Comparison of ENCODE assay signal across 8 cellular contexts in genomic region chr1:2587071-2587859, GRCh38. TPM values are rescaled to one million over a fixed set of nuclear protein-coding genes. Genes with fewer than 3 reads are reported as not detected.
DNase-seq lines count a peak whose midpoint lies in the region; ATAC-seq and TF ChIP-seq lines count a peak whose summit lies in the region.

No MANE protein-coding gene starts in this region.

- H3K27me3 ChIP-seq in DND-41 (ENCODE audit: insufficient read depth, low read length, poor library complexity) (no peaks in the 10 kb centered on the region), rectal smooth muscle tissue (ENCODE audit: control insufficient read depth, insufficient read depth, low read length) (no peaks in the 10 kb centered on the region)

- peaks cover 27% of the 10 kb centered on the region for H3K4me1 Mint-ChIP-seq in activated CD8-positive, alpha-beta T cell treated with anti-CD3 and anti-CD28 coated beads, Interleukin-2, amount 10 ng/mL, durations not matched to agents 7 days and 5 days (ENCODE audit: low read depth)

- 0 out of 2 replicates have a peak, but pooled peaks cover 3% of the 10 kb centered on the region for H3K79me2 ChIP-seq in DND-41 (ENCODE audit: insufficient read depth, low read length)

- H3K9me3 Mint-ChIP-seq in activated CD8-positive, alpha-beta T cell treated with anti-CD3 and anti-CD28 coated beads, Interleukin-2, amount 10 ng/mL, durations not matched to agents 7 days and 5 days (ENCODE audit: insufficient read depth): no peaks in the 10 kb centered on the region

- H3K27ac Mint-ChIP-seq in activated CD8-positive, alpha-beta T cell treated with anti-CD3 and anti-CD28 coated beads, Interleukin-2, amount 10 ng/mL, durations not matched to agents 7 days and 5 days: peak overlapping the region; percentile 43

- ATAC-seq in DND-41 (ENCODE audit: insufficient read depth, low read depth): no peak
- peak; percentile 10 for ATAC-seq in HG03064 (IDR thresholded peaks at IDR 0.05; ENCODE audit: low read depth, unreplicated experiment)
- ATAC-seq in activated CD8-positive, alpha-beta T cell treated with anti-CD3 and anti-CD28 coated beads, Interleukin-2, amount 10 ng/mL, durations not matched to agents 7 days and 5 days: peak; percentile 1
- no peak for ATAC-seq in GM21825 (IDR thresholded peaks at IDR 0.05; ENCODE audit: unreplicated experiment)

- POLR2A ChIA-PET in activated CD8-positive, alpha-beta T cell treated with anti-CD3 and anti-CD28 coated beads, Interleukin-2, amount 10 ng/mL, durations not matched to agents 7 days and 5 days (lab: Charles Lee): interaction anchor here (0.6 to 5.1 kb wide), 6 partner anchors 9 to 196 kb away, joined by 3 to 130 read pairs (median 14); partner anchors contain the start of genes MORN1, RER1 and TNFRSF14

- peak overlapping the region; percentile 6; the same call in 1 of the 2 replicates for H3K27ac ChIP-seq in DND-41 (ENCODE audit: low read length)
- peak overlapping the region; percentile 65 for H3K27ac ChIP-seq in rectal smooth muscle tissue (ENCODE audit: low read depth, low read length)

- H3K9ac ChIP-seq in DND-41 (ENCODE audit: low read depth, low read length) (peak overlapping the region; percentile 93), rectal smooth muscle tissue (ENCODE audit: low read length) (no peak overlapping the region)

- H3K36me3 ChIP-seq in DND-41 (ENCODE audit: insufficient read depth, low read length) (no peaks in the 10 kb centered on the region; the same call in 1 of the 2 replicates), rectal smooth muscle tissue (ENCODE audit: control insufficient read depth, insufficient read depth, low read length) (peaks cover 3% of the 10 kb centered on the region)

- peaks cover 14% of the 10 kb centered on the region for H3K36me3 Mint-ChIP-seq in activated CD8-positive, alpha-beta T cell treated with anti-CD3 and anti-CD28 coated beads, Interleukin-2, amount 10 ng/mL, durations not matched to agents 7 days and 5 days (ENCODE audit: low read depth)

- peaks cover 14% of the 10 kb centered on the region; the same call in 1 of the 2 replicates for H4K20me1 ChIP-seq in DND-41 (ENCODE audit: insufficient read depth, low read length)

- H3K4me3 ChIP-seq in DND-41 (ENCODE audit: low read depth in 1 of 2, low read length in 2 of 2) (peak overlapping the region; percentile 40 to 95; a peak in 3 of 4 replicates), fibroblast of the aortic adventitia (ENCODE audit: low read depth, low read length) (peak overlapping the region; percentile 83), rectal smooth muscle tissue (ENCODE audit: low read length) (peak overlapping the region; percentile 78)

- DNase-seq in DND-41: no peak
- peak; percentile 51 for DNase-seq in activated CD8-positive, alpha-beta T cell treated with anti-CD3 and anti-CD28 coated beads, Interleukin-2, amount 10 ng/mL, durations not matched to agents 7 days and 5 days
- peak; percentile 19 for DNase-seq in fibroblast of the aortic adventitia (ENCODE audit: low read depth)
- no peak for DNase-seq in SW 1271 (lab: John Stamatoyannopoulos, UW)
- DNase-seq in GM03348 (ENCODE audit: low spot score): no peak

- H3K4me3 Mint-ChIP-seq in activated CD8-positive, alpha-beta T cell treated with anti-CD3 and anti-CD28 coated beads, Interleukin-2, amount 10 ng/mL, durations not matched to agents 7 days and 5 days: peak overlapping the region; percentile 82

- H3K27me3 Mint-ChIP-seq in activated CD8-positive, alpha-beta T cell treated with anti-CD3 and anti-CD28 coated beads, Interleukin-2, amount 10 ng/mL, durations not matched to agents 7 days and 5 days (ENCODE audit: low read depth): no peaks in the 10 kb centered on the region

- TF ChIP-seq CTCF in DND-41 (IDR thresholded peaks at IDR 0.05; ENCODE audit: borderline replicate concordance, extremely low read depth, low read length, poor library complexity, severe bottlenecking) (no peak), fibroblast of the aortic adventitia (IDR thresholded peaks at IDR 0.05; ENCODE audit: insufficient read depth, low read length) (no peak)

- H3K4me1 ChIP-seq in DND-41 (ENCODE audit: insufficient read depth, low read length) (peaks cover 22% of the 10 kb centered on the region), rectal smooth muscle tissue (ENCODE audit: control insufficient read depth, insufficient read depth, low read length) (no peaks in the 10 kb centered on the region)

- CTCF ChIA-PET in activated CD8-positive, alpha-beta T cell treated with anti-CD3 and anti-CD28 coated beads, Interleukin-2, amount 10 ng/mL, durations not matched to agents 7 days and 5 days (lab: Charles Lee): interaction anchor here (1.0 to 5.0 kb wide), 4 partner anchors 26 to 171 kb away, joined by 3 to 32 read pairs (median 16); partner anchors contain the start of gene TNFRSF14

- H3K9me3 ChIP-seq in DND-41 (ENCODE audit: insufficient read depth, low read length, severe bottlenecking): no peaks in the 10 kb centered on the region

- peak overlapping the region; percentile 75 for H3K4me2 ChIP-seq in DND-41 (ENCODE audit: insufficient read depth, low read length)

- H2AFZ ChIP-seq in DND-41 (ENCODE audit: low read depth, low read length): peak overlapping the region; percentile 91

RNA-seq across cellular contexts. Expression of gene PRXL2B, which starts 0.7 kb away (rescaled TPM):
- 10 to 100 TPM; 35.6 to 40.6 TPM for total RNA-seq in activated CD8-positive, alpha-beta T cell treated with anti-CD3 and anti-CD28 coated beads, Interleukin-2, amount 10 ng/mL, durations not matched to agents 7 days and 5 days
- total RNA-seq in fibroblast of the aortic adventitia (ENCODE audit: low replicate concordance): 15.5 and 23.0 TPM in 2 replicates

RNA-seq across cellular contexts. Expression of gene TNFRSF14, which starts 31.1 kb away (rescaled TPM):
- total RNA-seq in activated CD8-positive, alpha-beta T cell treated with anti-CD3 and anti-CD28 coated beads, Interleukin-2, amount 10 ng/mL, durations not matched to agents 7 days and 5 days: 10 to 100 TPM; 85.8 to 86.5 TPM
- total RNA-seq in fibroblast of the aortic adventitia (ENCODE audit: low replicate concordance): 12.0 and 32.2 TPM in 2 replicates

RNA-seq across cellular contexts. Expression of gene MMEL1, which starts 45.6 kb away (rescaled TPM):
- total RNA-seq in activated CD8-positive, alpha-beta T cell treated with anti-CD3 and anti-CD28 coated beads, Interleukin-2, amount 10 ng/mL, durations not matched to agents 7 days and 5 days: 1 to 10 TPM; 3.7 to 4.0 TPM
- not detected in 2 replicates for total RNA-seq in fibroblast of the aortic adventitia (ENCODE audit: low replicate concordance)

RNA-seq across cellular contexts. Expression of gene HES5, which starts 57.2 kb away (rescaled TPM):
- total RNA-seq in activated CD8-positive, alpha-beta T cell treated with anti-CD3 and anti-CD28 coated beads, Interleukin-2, amount 10 ng/mL, durations not matched to agents 7 days and 5 days: not detected
- total RNA-seq in fibroblast of the aortic adventitia (ENCODE audit: low replicate concordance): not detected in 2 replicates

Comparison
In these comparisons a context has a peak if more than half of its experiments do, and no peak if none do; other contexts are left out.
1. ATAC-seq: peak in HG03064 (single experiment) and activated CD8-positive, alpha-beta T cell treated with anti-CD3 and anti-CD28 coated beads, Interleukin-2, amount 10 ng/mL, durations not matched to agents 7 days and 5 days (single experiment); none in DND-41 (single experiment) and GM21825 (single experiment).
2. DNase-seq: peak in activated CD8-positive, alpha-beta T cell treated with anti-CD3 and anti-CD28 coated beads, Interleukin-2, amount 10 ng/mL, durations not matched to agents 7 days and 5 days (single experiment) and fibroblast of the aortic adventitia (single experiment); none in DND-41 (single experiment), SW 1271 (0 of 2) and GM03348 (single experiment).
3. Peak in every context shown above with its lines, with median percentiles within 50 percentile points of each other: H3K4me3 ChIP-seq.